ENCODE assay signal across 9 cellular contexts in genomic region chr18:26556573-26556972, GRCh38. TPM values are rescaled to one million over a fixed set of nuclear protein-coding genes. Genes with fewer than 3 reads are reported as not detected.
DNase-seq lines count a peak whose midpoint lies in the region; ATAC-seq lines count a peak whose summit lies in the region.
"Had no signal": no experiment of that assay in that cellular context is flagged by ENCODE, and none has a peak within 500 bp of the region (broad histone marks: within the 10 kb centered on the region; RNA-seq: fewer than 3 reads in every experiment).

No MANE protein-coding gene starts in this region.

- ATAC-seq in GM19035 (IDR thresholded peaks at IDR 0.05; ENCODE audit: unreplicated experiment) (peak; percentile 79), HG02642 (IDR thresholded peaks at IDR 0.05; ENCODE audit: poor library complexity, unreplicated experiment) (peak; percentile 85)
- ATAC-seq in stimulated activated naive B cell treated with anti-CD40 and anti-IgM and Interleukin-4, amounts not matched to agents 10 μg/mL and 1 μg/mL and 100 μg/mL, for 72 hours (replicated peaks), result peak; percentile 80 to 89
- ATAC-seq: activated naive CD4-positive, alpha-beta T cell treated with anti-CD3 and anti-CD28 coated beads, Interleukin-2, amount 50 U/mL, for 72 hours had no signal

- no peaks in the 10 kb centered on the region for H3K9me3 Mint-ChIP-seq in stimulated activated naive B cell treated with anti-CD40 and anti-IgM and Interleukin-4, amounts not matched to agents 10 μg/mL and 1 μg/mL and 100 μg/mL, for 72 hours
- H3K9me3 Mint-ChIP-seq: activated naive CD4-positive, alpha-beta T cell treated with anti-CD3 and anti-CD28 coated beads, Interleukin-2, amount 50 U/mL, for 72 hours had no signal

- no peak overlapping the region for H3K27ac Mint-ChIP-seq in stimulated activated naive B cell treated with anti-CD40 and anti-IgM and Interleukin-4, amounts not matched to agents 10 μg/mL and 1 μg/mL and 100 μg/mL, for 72 hours
- H3K27ac Mint-ChIP-seq: activated naive CD4-positive, alpha-beta T cell treated with anti-CD3 and anti-CD28 coated beads, Interleukin-2, amount 50 U/mL, for 72 hours had no signal

- H3K36me3 Mint-ChIP-seq in stimulated activated naive B cell treated with anti-CD40 and anti-IgM and Interleukin-4, amounts not matched to agents 10 μg/mL and 1 μg/mL and 100 μg/mL, for 72 hours, result no peaks in the 10 kb centered on the region
- H3K36me3 Mint-ChIP-seq: activated naive CD4-positive, alpha-beta T cell treated with anti-CD3 and anti-CD28 coated beads, Interleukin-2, amount 50 U/mL, for 72 hours had no signal

- H3K4me1 Mint-ChIP-seq in stimulated activated naive B cell treated with anti-CD40 and anti-IgM and Interleukin-4, amounts not matched to agents 10 μg/mL and 1 μg/mL and 100 μg/mL, for 72 hours, result peaks cover 2 to 22% of the 10 kb centered on the region in 2 donors

- H3K4me3 Mint-ChIP-seq in stimulated activated naive B cell treated with anti-CD40 and anti-IgM and Interleukin-4, amounts not matched to agents 10 μg/mL and 1 μg/mL and 100 μg/mL, for 72 hours, result no peak overlapping the region

- peaks cover 34 to 38% of the 10 kb centered on the region in 2 donors for H3K27me3 Mint-ChIP-seq in stimulated activated naive B cell treated with anti-CD40 and anti-IgM and Interleukin-4, amounts not matched to agents 10 μg/mL and 1 μg/mL and 100 μg/mL, for 72 hours

- DNase-seq in M059J (ENCODE audit: low read depth) (peak; percentile 50), hypothalamus (lab: John Stamatoyannopoulos, UW) (no peak), NCI-H2081 treated with DMSO at 0.1 percent for 48 hours (lab: John Stamatoyannopoulos, UW) (no peak), midbrain (lab: John Stamatoyannopoulos, UW) (no peak), NCI-H446 treated with DMSO at 0.1 percent for 48 hours (lab: John Stamatoyannopoulos, UW) (no peak)
- no peak for DNase-seq in stimulated activated naive B cell treated with anti-CD40 and anti-IgM and Interleukin-4, amounts not matched to agents 10 μg/mL and 1 μg/mL and 100 μg/mL, for 72 hours

RNA-seq across cellular contexts. Expression of gene KCTD1, which starts 8.2 kb away (rescaled TPM):
- 18.0 and 25.8 TPM in 2 replicates for total RNA-seq in M059J (2014; rRNA removed; shearing (Covaris generic))
